ENCODE assay signal across 8 cellular contexts in the genomic region with DNA sequence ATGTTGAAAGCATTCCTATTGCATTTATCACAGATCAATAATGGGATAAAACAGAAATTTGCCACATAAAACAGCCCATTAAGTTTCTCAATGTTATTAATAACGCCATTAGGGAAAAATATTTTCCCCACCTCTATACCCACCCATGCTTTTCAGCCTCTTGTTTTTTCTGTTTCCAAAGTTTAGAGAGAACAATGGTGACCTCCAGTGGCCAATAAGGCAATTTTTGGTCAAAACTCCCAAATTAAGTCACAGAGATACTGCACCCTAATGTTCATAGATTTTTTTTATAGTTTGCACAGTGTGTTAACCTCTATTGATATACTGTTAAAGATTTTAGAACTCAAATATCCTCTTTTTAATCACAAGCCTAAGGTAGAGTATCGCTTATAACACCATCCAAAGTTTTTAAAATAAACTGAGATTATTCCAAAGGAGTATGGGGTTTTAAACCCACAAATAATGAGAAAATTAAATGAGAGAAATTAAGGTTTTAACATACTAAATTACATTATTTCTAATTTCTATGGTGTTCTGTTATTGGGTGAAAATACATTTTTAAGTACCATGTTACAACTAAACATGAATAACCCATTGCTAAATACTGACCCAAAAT.
DNase-seq lines count a peak whose midpoint lies in the region; ATAC-seq, FAIRE-seq and TF ChIP-seq lines count a peak whose summit lies in the region.
"Had no signal": no experiment of that assay in that cellular context is flagged by ENCODE, and none has a peak within 500 bp of the region (broad histone marks: within the 10 kb centered on the region; RNA-seq: fewer than 3 reads in every experiment).

No MANE protein-coding gene starts in this region.

- TF ChIP-seq POLR2A in body of pancreas (IDR thresholded peaks at IDR 0.05), result no peak

- intact Hi-C loops in body of pancreas (cut with DNase I), result no loop called here

- no peaks in the 10 kb centered on the region for H3K79me2 ChIP-seq in neural cell (replicated peaks; ENCODE audit: insufficient read depth, low read length)

- no peaks in the 10 kb centered on the region for H3K27me3 Mint-ChIP-seq in activated T-cell treated with anti-CD3 and anti-CD28 coated beads, Interleukin-2, amount 50 U/mL, for 24 hours

- no peak overlapping the region for H3K27ac ChIP-seq in body of pancreas
- no peak overlapping the region for H3K27ac ChIP-seq in neural cell (ENCODE audit: low read length)

- no peaks in the 10 kb centered on the region for H3K9me3 Mint-ChIP-seq in activated T-cell treated with anti-CD3 and anti-CD28 coated beads, Interleukin-2, amount 50 U/mL, for 24 hours

- no peak for FAIRE-seq in HTR-8/SVneo (lab: Jason Lieb, UNC)

- no peak overlapping the region for H3K9ac ChIP-seq in neural cell (ENCODE audit: low read length)

- 59 to 61% methylated on average over 2 of the region's 2 CpGs for WGBS in body of pancreas, 2 donors

- H3K4me2 ChIP-seq in neural cell (ENCODE audit: low read length), result no peak overlapping the region

- H3K4me3 ChIP-seq in body of pancreas, result no peak overlapping the region
- no peak overlapping the region for H3K4me3 ChIP-seq in neural cell (ENCODE audit: low read length)

- no peaks in the 10 kb centered on the region for H3K4me1 Mint-ChIP-seq in activated T-cell treated with anti-CD3 and anti-CD28 coated beads, Interleukin-2, amount 50 U/mL, for 24 hours (ENCODE audit: low read depth)

- H3K4me3 Mint-ChIP-seq in activated T-cell treated with anti-CD3 and anti-CD28 coated beads, Interleukin-2, amount 50 U/mL, for 24 hours, result no peak overlapping the region

- no peak overlapping the region for H3K27ac Mint-ChIP-seq in activated T-cell treated with anti-CD3 and anti-CD28 coated beads, Interleukin-2, amount 50 U/mL, for 24 hours

- H3K27me3 ChIP-seq in body of pancreas (no peaks in the 10 kb centered on the region), neural cell (ENCODE audit: insufficient read depth, low read depth, low read length) (no peaks in the 10 kb centered on the region)

- no peak for TF ChIP-seq EP300 in neural cell (conservative IDR thresholded peaks at IDR 0.05; ENCODE audit: poor library complexity, severe bottlenecking)

- peak; percentile 57 for TF ChIP-seq RAD21 in neural cell (conservative IDR thresholded peaks at IDR 0.05)

- peak; percentile 25 for DNase-seq in EL
- peak; percentile 15 for DNase-seq in HTR-8/SVneo (ENCODE audit: insufficient read length, low spot score)
- DNase-seq in body of pancreas, result no peak
- DNase-seq in midbrain (lab: John Stamatoyannopoulos, UW), result no peak
- no peak for DNase-seq in activated T-cell treated with anti-CD3 and anti-CD28 coated beads, Interleukin-2, amount 50 U/mL, for 24 hours
- DNase-seq: activated CD4-positive, CD25-positive, alpha-beta regulatory T cell had no signal

- H3K9me3 ChIP-seq in body of pancreas, result no peaks in the 10 kb centered on the region
- H3K9me3 ChIP-seq in neural cell (ENCODE audit: low read length), result no peaks in the 10 kb centered on the region

- H3K36me3 Mint-ChIP-seq in activated T-cell treated with anti-CD3 and anti-CD28 coated beads, Interleukin-2, amount 50 U/mL, for 24 hours (ENCODE audit: low read depth), result no peaks in the 10 kb centered on the region

- peak in 5 of 7 experiments; percentile 17 to 28 (median 27) for TF ChIP-seq CTCF in body of pancreas (IDR thresholded peaks at IDR 0.05)
- peak; percentile 59 for TF ChIP-seq CTCF in neural cell (IDR thresholded peaks at IDR 0.05; ENCODE audit: poor library complexity, severe bottlenecking)

- H2AFZ ChIP-seq in neural cell (ENCODE audit: low read depth, low read length), result no peak overlapping the region

- no peaks in the 10 kb centered on the region for H3K36me3 ChIP-seq in body of pancreas (replicated peaks in 1 of 2; ENCODE audit: insufficient read depth in 1 of 2, low read depth in 2 of 2)
- H3K36me3 ChIP-seq in neural cell (ENCODE audit: insufficient read depth, low read length), result no peaks in the 10 kb centered on the region

- H3K9me2 ChIP-seq in neural cell (ENCODE audit: insufficient read depth, low read length), result no peaks in the 10 kb centered on the region

- ATAC-seq in body of pancreas, result no peak
- no peak for ATAC-seq in GM18907 (IDR thresholded peaks at IDR 0.05; ENCODE audit: unreplicated experiment)

- no peaks in the 10 kb centered on the region for H3K4me1 ChIP-seq in body of pancreas

- H3F3A ChIP-seq in neural cell (ENCODE audit: insufficient read depth, low read length, poor library complexity, severe bottlenecking), result no peaks in the 10 kb centered on the region

- H4K20me1 ChIP-seq in neural cell (ENCODE audit: insufficient read depth), result no peaks in the 10 kb centered on the region

TF ChIP-seq in neural cell, 6 proteins besides CTCF, POLR2A, EP300 and RAD21:
- TF ChIP-seq POLR2AphosphoS5 (IDR thresholded peaks at IDR 0.05) (no peak), EZH2 (IDR thresholded peaks at IDR 0.05; ENCODE audit: borderline replicate concordance, insufficient read depth, low read length, poor library complexity, severe bottlenecking) (no peak), SMC3 (conservative IDR thresholded peaks at IDR 0.05; ENCODE audit: poor library complexity) (peak; percentile 54)

Comparison
In these comparisons a context has a peak if more than half of its experiments do, and no peak if none do; other contexts are left out.
1. DNase-seq: peak in EL (single experiment) and HTR-8/SVneo (single experiment); none in body of pancreas (0 of 4), midbrain (single experiment) and activated T-cell treated with anti-CD3 and anti-CD28 coated beads, Interleukin-2, amount 50 U/mL, for 24 hours (single experiment).